Comparison of ENCODE assay signal across 26 cellular contexts in the genomic region with DNA sequence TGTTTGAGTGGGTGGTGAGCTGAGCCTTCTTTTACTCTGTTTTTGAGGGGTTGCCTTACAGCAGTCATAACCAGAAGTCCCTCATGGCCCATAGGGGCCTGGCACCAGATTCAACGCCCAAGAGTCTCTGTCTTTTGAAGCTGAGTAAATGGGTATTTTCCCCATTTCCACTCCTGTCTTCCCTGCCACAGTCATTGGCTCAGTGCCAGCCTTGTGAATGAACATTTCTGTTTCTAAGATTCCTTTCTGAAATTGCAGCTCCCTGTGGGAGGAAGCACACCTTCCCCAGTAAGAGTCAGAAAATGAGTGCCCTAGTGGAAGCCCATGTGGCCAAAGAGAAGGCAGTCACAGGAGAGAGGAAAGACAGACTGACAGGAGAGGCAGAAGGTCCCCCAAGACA. TPM values are rescaled to one million over a fixed set of nuclear protein-coding genes. Genes with fewer than 3 reads are reported as not detected.
DNase-seq lines count a peak whose midpoint lies in the region; ATAC-seq and TF ChIP-seq lines count a peak whose summit lies in the region.
"Had no signal": no experiment of that assay in that cellular context is flagged by ENCODE, and none has a peak within 500 bp of the region (broad histone marks: within the 10 kb centered on the region; RNA-seq: fewer than 3 reads in every experiment).

No MANE protein-coding gene starts in this region.

- ATAC-seq in activated T-cell treated with anti-CD3 and anti-CD28 coated beads, Interleukin-2, amount 50 U/mL, for 72 hours (replicated peaks in 1 of 2), result no peak
- ATAC-seq: activated CD8-positive, alpha-beta memory T cell treated with anti-CD3 and anti-CD28 coated beads, Interleukin-2, amount 10 ng/mL, durations not matched to agents 7 days and 5 days; gastrocnemius medialis; lower lobe of right lung; natural killer cell treated with Interleukin-12 subunit alpha and Interleukin-12 subunit beta and Interleukin-15 and Interleukin-18, amount 100 ng/mL, for 72 hours; stimulated activated effector memory CD8-positive, alpha-beta T cell treated with anti-CD3 and anti-CD28 coated beads, Interleukin-12 subunit alpha, Interleukin-12 subunit beta, amount 100 ng/mL, for 72 hours had no signal

- no peaks in the 10 kb centered on the region for H3K9me3 ChIP-seq in left ventricle myocardium inferior (replicated peaks)
- H3K9me3 ChIP-seq in SJCRH30 (replicated peaks), result no peaks in the 10 kb centered on the region
- H3K9me3 ChIP-seq: gastrocnemius medialis, lower lobe of right lung, SK-N-SH had no signal

- peaks cover 55% of the 10 kb centered on the region for H3K4me1 Mint-ChIP-seq in mesothelial cell of epicardium
- no peaks in the 10 kb centered on the region for H3K4me1 Mint-ChIP-seq in activated T-cell treated with anti-CD3 and anti-CD28 coated beads, Interleukin-2, amount 50 U/mL, for 72 hours (ENCODE audit: low read depth)
- H3K4me1 Mint-ChIP-seq: activated B cell treated with CpG ODN at 0.5 μM for 24 hours; activated CD8-positive, alpha-beta memory T cell treated with anti-CD3 and anti-CD28 coated beads, Interleukin-2, amount 10 ng/mL, durations not matched to agents 7 days and 5 days; central memory CD8-positive, alpha-beta T cell; stimulated activated effector memory CD8-positive, alpha-beta T cell treated with anti-CD3 and anti-CD28 coated beads, Interleukin-12 subunit alpha, Interleukin-12 subunit beta, amount 100 ng/mL, for 72 hours had no signal

- intact Hi-C loops in left ventricle myocardium inferior (cut with micrococcal nuclease) (loop anchor here (10.0 kb wide), 1 partner anchor 72 kb away; no protein-coding TSS in a partner anchor), cardiac septum (cut with DNase I) (loop anchor here (10.0 kb wide), 1 partner anchor 202 kb away; no protein-coding TSS in a partner anchor)

- H3K36me3 Mint-ChIP-seq in mesothelial cell of epicardium, result no peaks in the 10 kb centered on the region
- no peaks in the 10 kb centered on the region for H3K36me3 Mint-ChIP-seq in activated T-cell treated with anti-CD3 and anti-CD28 coated beads, Interleukin-2, amount 50 U/mL, for 72 hours (ENCODE audit: insufficient read depth in 2 of 2)
- H3K36me3 Mint-ChIP-seq: activated CD8-positive, alpha-beta memory T cell treated with anti-CD3 and anti-CD28 coated beads, Interleukin-2, amount 10 ng/mL, durations not matched to agents 7 days and 5 days; natural killer cell treated with Interleukin-12 subunit alpha and Interleukin-12 subunit beta and Interleukin-15 and Interleukin-18, amount 100 ng/mL, for 72 hours; stimulated activated effector memory CD8-positive, alpha-beta T cell treated with anti-CD3 and anti-CD28 coated beads, Interleukin-12 subunit alpha, Interleukin-12 subunit beta, amount 100 ng/mL, for 72 hours had no signal

- TF ChIP-seq CTCF in left ventricle myocardium inferior (IDR thresholded peaks at IDR 0.05; ENCODE audit: borderline replicate concordance) (no peak), mesothelial cell of epicardium (IDR thresholded peaks at IDR 0.05; ENCODE audit: unreplicated experiment) (no peak)

- H3K27ac Mint-ChIP-seq in mesothelial cell of epicardium, result peak overlapping the region; percentile 91
- H3K27ac Mint-ChIP-seq in activated T-cell treated with anti-CD3 and anti-CD28 coated beads, Interleukin-2, amount 50 U/mL, for 72 hours, result no peak overlapping the region
- H3K27ac Mint-ChIP-seq: activated B cell treated with CpG ODN at 0.5 μM for 24 hours; activated CD8-positive, alpha-beta memory T cell treated with anti-CD3 and anti-CD28 coated beads, Interleukin-2, amount 10 ng/mL, durations not matched to agents 7 days and 5 days; natural killer cell treated with Interleukin-12 subunit alpha and Interleukin-12 subunit beta and Interleukin-15 and Interleukin-18, amount 100 ng/mL, for 72 hours; stimulated activated effector memory CD8-positive, alpha-beta T cell treated with anti-CD3 and anti-CD28 coated beads, Interleukin-12 subunit alpha, Interleukin-12 subunit beta, amount 100 ng/mL, for 72 hours had no signal

- H3K27ac ChIP-seq in left ventricle myocardium inferior (replicated peaks) (peak overlapping the region; percentile 34), SJCRH30 (no peak overlapping the region)
- H3K27ac ChIP-seq: gastrocnemius medialis, lower lobe of right lung had no signal

- H3K36me3 ChIP-seq in left ventricle myocardium inferior (peaks cover 36% of the 10 kb centered on the region), SJCRH30 (no peaks in the 10 kb centered on the region)
- H3K36me3 ChIP-seq: gastrocnemius medialis, lower lobe of right lung had no signal

- H3K27me3 ChIP-seq in left ventricle myocardium inferior (ENCODE audit: low read depth) (no peaks in the 10 kb centered on the region), SJCRH30 (no peaks in the 10 kb centered on the region)
- H3K27me3 ChIP-seq: gastrocnemius medialis had no signal

- DNase-seq in left ventricle myocardium inferior (no peak), cardiac septum (ENCODE audit: low spot score) (no peak), SJCRH30 (peak; percentile 26 to 53), mesothelial cell of epicardium (ENCODE audit: low spot score in 2 of 2, unreplicated experiment in 2 of 2) (peak in 1 of 2 experiments; percentile 47), SHP77 (lab: John Stamatoyannopoulos, UW) (no peak)
- no peak for DNase-seq in activated T-cell treated with anti-CD3 and anti-CD28 coated beads, Interleukin-2, amount 50 U/mL, for 72 hours
- no peak for DNase-seq in activated CD8-positive, alpha-beta memory T cell treated with anti-CD3 and anti-CD28 coated beads, Interleukin-2, amount 50 U/mL, for 48 hours
- DNase-seq: ACHN; activated B cell treated with CpG ODN at 0.5 μM for 24 hours; activated CD4-positive, alpha-beta T cell treated with anti-CD3 and anti-CD28 coated beads, Interleukin-2, amount 50 U/mL, for 1 hour; activated CD8-positive, alpha-beta memory T cell treated with anti-CD3 and anti-CD28 coated beads, Interleukin-2, amount 10 ng/mL, durations not matched to agents 7 days and 5 days; activated T-cell treated with anti-CD3 and anti-CD28 coated beads, Interleukin-2, amount 50 U/mL, for 48 hours; DMS79; gastrocnemius medialis; kidney glomerular epithelial cell; lower lobe of right lung; NCI-H1092; NCI-H1694 treated with DMSO at 0.1 percent for 48 hours; NCI-H2171 treated with DMSO at 0.1 percent for 48 hours; NCI-H524; NK-92 treated with Interleukin-12 subunit alpha and Interleukin-12 subunit beta, amount 100 ng/mL, for 24 hours; SK-N-SH; stimulated activated CD4-positive, alpha-beta T cell treated with anti-CD3 and anti-CD28 coated beads, Interleukin-15, amount 100 ng/mL, for 24 hours had no signal

- peaks cover 52% of the 10 kb centered on the region for H3K4me1 ChIP-seq in left ventricle myocardium inferior
- H3K4me1 ChIP-seq in SJCRH30, result peaks cover 21% of the 10 kb centered on the region
- H3K4me1 ChIP-seq: gastrocnemius medialis had no signal

- H3K27me3 Mint-ChIP-seq in mesothelial cell of epicardium (ENCODE audit: low read depth), result no peaks in the 10 kb centered on the region
- no peaks in the 10 kb centered on the region for H3K27me3 Mint-ChIP-seq in activated T-cell treated with anti-CD3 and anti-CD28 coated beads, Interleukin-2, amount 50 U/mL, for 72 hours (ENCODE audit: low read depth)

- H3K9me3 Mint-ChIP-seq in mesothelial cell of epicardium, result no peaks in the 10 kb centered on the region
- H3K9me3 Mint-ChIP-seq in activated T-cell treated with anti-CD3 and anti-CD28 coated beads, Interleukin-2, amount 50 U/mL, for 72 hours, result no peaks in the 10 kb centered on the region
- H3K9me3 Mint-ChIP-seq: activated B cell treated with CpG ODN at 0.5 μM for 24 hours; central memory CD8-positive, alpha-beta T cell; natural killer cell treated with Interleukin-12 subunit alpha and Interleukin-12 subunit beta and Interleukin-15 and Interleukin-18, amount 100 ng/mL, for 72 hours; stimulated activated effector memory CD8-positive, alpha-beta T cell treated with anti-CD3 and anti-CD28 coated beads, Interleukin-12 subunit alpha, Interleukin-12 subunit beta, amount 100 ng/mL, for 72 hours had no signal

- no peak overlapping the region for H3K4me3 Mint-ChIP-seq in mesothelial cell of epicardium
- H3K4me3 Mint-ChIP-seq in activated T-cell treated with anti-CD3 and anti-CD28 coated beads, Interleukin-2, amount 50 U/mL, for 72 hours, result no peak overlapping the region
- H3K4me3 Mint-ChIP-seq: activated B cell treated with CpG ODN at 0.5 μM for 24 hours; activated CD8-positive, alpha-beta memory T cell treated with anti-CD3 and anti-CD28 coated beads, Interleukin-2, amount 10 ng/mL, durations not matched to agents 7 days and 5 days; central memory CD8-positive, alpha-beta T cell; natural killer cell treated with Interleukin-12 subunit alpha and Interleukin-12 subunit beta and Interleukin-15 and Interleukin-18, amount 100 ng/mL, for 72 hours; stimulated activated effector memory CD8-positive, alpha-beta T cell treated with anti-CD3 and anti-CD28 coated beads, Interleukin-12 subunit alpha, Interleukin-12 subunit beta, amount 100 ng/mL, for 72 hours had no signal

- H3K4me3 ChIP-seq in left ventricle myocardium inferior (no peak overlapping the region), SJCRH30 (no peak overlapping the region)
- H3K4me3 ChIP-seq: gastrocnemius medialis, lower lobe of right lung had no signal

RNA-seq across cellular contexts. Expression of a gene that starts 43.7 kb away (rescaled TPM):
- total RNA-seq in left ventricle myocardium inferior, result 53.6 TPM
- 80.8 TPM for total RNA-seq in cardiac septum
- 329 and 416 TPM in 2 replicates for total RNA-seq in SJCRH30 (2014; rRNA removed; shearing (Covaris generic))
- total RNA-seq in mesothelial cell of epicardium, result 108 to 110 TPM (median 109 TPM) in 3 replicates
- total RNA-seq in activated T-cell treated with anti-CD3 and anti-CD28 coated beads, Interleukin-2, amount 50 U/mL, for 72 hours, result 10 to 100 TPM; 67.1 to 87.9 TPM

Comparison
In these comparisons a context has a peak if more than half of its experiments do, and no peak if none do; other contexts are left out.
1. DNase-seq: peak in SJCRH30 (2 of 2); none in left ventricle myocardium inferior (single experiment), cardiac septum (single experiment), activated T-cell treated with anti-CD3 and anti-CD28 coated beads, Interleukin-2, amount 50 U/mL, for 72 hours (0 of 2), SHP77 (0 of 2) and activated CD8-positive, alpha-beta memory T cell treated with anti-CD3 and anti-CD28 coated beads, Interleukin-2, amount 50 U/mL, for 48 hours (single experiment).